Comparison of ENCODE assay signal across 18 cellular contexts in genomic region chr16:78199325-78200022, GRCh38.
"Had no signal": no experiment of that assay in that cellular context is flagged by ENCODE, and none has a peak within 500 bp of the region (broad histone marks: within the 10 kb centered on the region; RNA-seq: fewer than 3 reads in every experiment).

No MANE protein-coding gene starts in this region.

- H3K27ac ChIP-seq: epithelial cell of prostate, gastrocnemius medialis, heart left ventricle, prostate gland, spleen, testis, upper lobe of right lung had no signal

- H3K4me3 ChIP-seq: gastrocnemius medialis, heart left ventricle, prostate gland, spleen, stomach, testis, upper lobe of right lung had no signal

- H3K27me3 ChIP-seq: gastrocnemius medialis, heart left ventricle, spleen, stomach, testis, upper lobe of right lung had no signal

- H3K4me1 ChIP-seq: gastrocnemius medialis, prostate gland, spleen, testis, upper lobe of right lung had no signal

- H3K9me3 ChIP-seq: gastrocnemius medialis, heart left ventricle, prostate gland, spleen, stomach, testis, upper lobe of right lung had no signal

- DNase-seq: activated CD4-positive, alpha-beta T cell treated with anti-CD3 and anti-CD28 coated beads, Interleukin-2, amount 50 U/mL, for 4 hours; activated CD4-positive, CD25-positive, alpha-beta regulatory T cell treated with anti-CD3 and anti-CD28 coated beads, Interleukin-2, amount 50 U/mL, for 72 hours; activated naive CD4-positive, alpha-beta T cell; activated T-cell treated with anti-CD3 and anti-CD28 coated beads for 4 hours; anterior cingulate cortex; effector memory CD8-positive, alpha-beta T cell; gastrocnemius medialis; heart left ventricle; mammary epithelial cell; spleen; stimulated activated CD4-positive, alpha-beta T cell treated with anti-CD3 and anti-CD28 coated beads, Interleukin-1b, Interleukin-23, amount 100 ng/mL, for 48 hours; stomach; T1000; testis; upper lobe of right lung had no signal

- ATAC-seq: effector memory CD8-positive, alpha-beta T cell; gastrocnemius medialis; heart left ventricle; sciatic nerve; upper lobe of right lung had no signal

- H3K36me3 ChIP-seq: gastrocnemius medialis, heart left ventricle, prostate gland, spleen, stomach, upper lobe of right lung had no signal
